In the genomic region with DNA sequence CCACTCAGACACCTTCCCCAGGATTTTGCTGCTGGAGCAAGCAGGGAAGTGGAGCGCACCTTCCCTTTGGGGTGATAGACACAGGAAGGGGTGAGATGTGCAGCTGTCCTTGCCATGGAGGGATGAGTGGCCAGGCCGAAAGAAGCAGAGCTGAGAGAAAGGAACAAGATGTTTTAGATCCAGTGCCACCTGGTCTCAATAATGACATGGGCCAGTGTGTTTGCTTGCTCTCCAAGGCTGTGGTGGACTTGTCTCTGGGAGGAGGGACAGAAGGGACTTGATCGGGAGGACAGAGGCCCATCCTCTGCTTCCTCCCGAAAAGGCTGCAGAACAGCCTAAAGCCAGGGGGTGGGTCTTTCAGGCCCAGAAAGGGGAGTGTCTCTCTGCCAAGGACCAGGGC, we compare ENCODE assay signal across 16 cellular contexts.
"Had no signal": no experiment of that assay in that cellular context is flagged by ENCODE, and none has a peak within 500 bp of the region (broad histone marks: within the 10 kb centered on the region; RNA-seq: fewer than 3 reads in every experiment).

No MANE protein-coding gene starts in this region.

- H3K36me3 ChIP-seq: neutrophil, tibial nerve, vagina had no signal

- H3K27me3 Mint-ChIP-seq: activated T-cell treated with anti-CD3 and anti-CD28 coated beads, Interleukin-2, amount 50 U/mL, for 24 hours had no signal

- H3K9me3 ChIP-seq: body of pancreas, neutrophil, vagina had no signal

- DNase-seq: activated CD4-positive, alpha-beta T cell treated with anti-CD3 and anti-CD28 coated beads, Interleukin-2, amount 50 U/mL, for 4 hours; activated CD8-positive, alpha-beta memory T cell treated with anti-CD3 and anti-CD28 coated beads, Interleukin-2, amount 10 ng/mL, durations not matched to agents 7 days and 5 days; activated effector memory CD4-positive, alpha-beta T cell treated with Interleukin-2 at 50 U/mL for 16 hours; activated T-cell treated with anti-CD3 and anti-CD28 coated beads, Interleukin-2, amount 50 U/mL, for 24 hours; amniotic stem cell; body of pancreas; cerebellar nuclear complex; dermis blood vessel endothelial cell; erythroblast; hippocampal formation; left ventricle myocardium superior; posterior cingulate gyrus had no signal

- H3K27me3 ChIP-seq: body of pancreas, vagina had no signal

- H3K9me3 Mint-ChIP-seq: activated naive CD4-positive, alpha-beta T cell treated with anti-CD3 and anti-CD28 coated beads, Interleukin-2, amount 50 U/mL, for 72 hours; activated T-cell treated with anti-CD3 and anti-CD28 coated beads, Interleukin-2, amount 50 U/mL, for 24 hours had no signal

- H3K27ac ChIP-seq: body of pancreas, neutrophil, tibial nerve, vagina had no signal

- H3K4me3 ChIP-seq: body of pancreas, tibial nerve, vagina had no signal

- ATAC-seq: activated CD8-positive, alpha-beta memory T cell treated with anti-CD3 and anti-CD28 coated beads, Interleukin-2, amount 10 ng/mL, durations not matched to agents 7 days and 5 days; activated naive CD4-positive, alpha-beta T cell treated with anti-CD3 and anti-CD28 coated beads, Interleukin-2, amount 50 U/mL, for 72 hours; body of pancreas had no signal

- H3K36me3 Mint-ChIP-seq: activated CD8-positive, alpha-beta memory T cell treated with anti-CD3 and anti-CD28 coated beads, Interleukin-2, amount 10 ng/mL, durations not matched to agents 7 days and 5 days had no signal

- H3K27ac Mint-ChIP-seq: activated CD8-positive, alpha-beta memory T cell treated with anti-CD3 and anti-CD28 coated beads, Interleukin-2, amount 10 ng/mL, durations not matched to agents 7 days and 5 days; activated naive CD4-positive, alpha-beta T cell treated with anti-CD3 and anti-CD28 coated beads, Interleukin-2, amount 50 U/mL, for 72 hours; activated T-cell treated with anti-CD3 and anti-CD28 coated beads, Interleukin-2, amount 50 U/mL, for 24 hours had no signal

- H3K4me3 Mint-ChIP-seq: activated CD8-positive, alpha-beta memory T cell treated with anti-CD3 and anti-CD28 coated beads, Interleukin-2, amount 10 ng/mL, durations not matched to agents 7 days and 5 days; activated T-cell treated with anti-CD3 and anti-CD28 coated beads, Interleukin-2, amount 50 U/mL, for 24 hours had no signal
